ENCODE assay signal across 9 cellular contexts in genomic region chr3:159911011-159911663, GRCh38.
A peak's percentile ranks its signal among the peaks of the same experiment; 100 is the strongest.
DNase-seq lines count a peak whose midpoint lies in the region; ATAC-seq and TF ChIP-seq lines count a peak whose summit lies in the region.
"Had no signal": no experiment of that assay in that cellular context is flagged by ENCODE, and none has a peak within 500 bp of the region (broad histone marks: within the 10 kb centered on the region; RNA-seq: fewer than 3 reads in every experiment).

No MANE protein-coding gene starts in this region.

- H3K4me3 Mint-ChIP-seq in activated CD4-positive, alpha-beta T cell treated with anti-CD3 and anti-CD28 coated beads, Interleukin-2, amount 10 ng/mL, durations not matched to agents 24 days and 14 days, result peak overlapping the region; percentile 57
- H3K4me3 Mint-ChIP-seq in activated naive CD8-positive, alpha-beta T cell treated with anti-CD3 and anti-CD28 coated beads for 36 hours, result peak overlapping the region; percentile 7
- H3K4me3 Mint-ChIP-seq in osteocyte (ENCODE audit: unreplicated experiment), result peak overlapping the region; percentile 70
- H3K4me3 Mint-ChIP-seq: nephron had no signal

- peaks cover 10% of the 10 kb centered on the region for H3K4me1 Mint-ChIP-seq in activated CD4-positive, alpha-beta T cell treated with anti-CD3 and anti-CD28 coated beads, Interleukin-2, amount 10 ng/mL, durations not matched to agents 24 days and 14 days
- peaks cover 11% of the 10 kb centered on the region for H3K4me1 Mint-ChIP-seq in activated naive CD8-positive, alpha-beta T cell treated with anti-CD3 and anti-CD28 coated beads for 36 hours
- peaks cover 33% of the 10 kb centered on the region for H3K4me1 Mint-ChIP-seq in osteocyte (ENCODE audit: unreplicated experiment)
- H3K4me1 Mint-ChIP-seq: nephron had no signal

- peak; percentile 73 for DNase-seq in activated CD4-positive, alpha-beta T cell treated with anti-CD3 and anti-CD28 coated beads, Interleukin-2, amount 10 ng/mL, durations not matched to agents 24 days and 14 days
- DNase-seq in activated CD4-positive, alpha-beta T cell treated with anti-CD3 and anti-CD28 coated beads, Interleukin-2, amount 50 U/mL, for 1 hour, result no peak
- DNase-seq in activated naive CD8-positive, alpha-beta T cell treated with anti-CD3 and anti-CD28 coated beads for 36 hours, result peak; percentile 4
- no peak for DNase-seq in osteocyte (ENCODE audit: extremely low spot score, unreplicated experiment)
- DNase-seq in HuH-7 (ENCODE audit: low spot score), result no peak
- no peak for DNase-seq in mucosa of gallbladder (ENCODE audit: low spot score)
- DNase-seq in NCI-H69 (lab: John Stamatoyannopoulos, UW), result no peak

- H3K36me3 Mint-ChIP-seq in activated CD4-positive, alpha-beta T cell treated with anti-CD3 and anti-CD28 coated beads, Interleukin-2, amount 10 ng/mL, durations not matched to agents 24 days and 14 days (ENCODE audit: low read depth), result no peaks in the 10 kb centered on the region
- H3K36me3 Mint-ChIP-seq in activated naive CD8-positive, alpha-beta T cell treated with anti-CD3 and anti-CD28 coated beads for 36 hours, result no peaks in the 10 kb centered on the region
- H3K36me3 Mint-ChIP-seq in osteocyte (ENCODE audit: unreplicated experiment), result no peaks in the 10 kb centered on the region

- peak overlapping the region; percentile 61 for H3K27ac Mint-ChIP-seq in activated CD4-positive, alpha-beta T cell treated with anti-CD3 and anti-CD28 coated beads, Interleukin-2, amount 10 ng/mL, durations not matched to agents 24 days and 14 days
- H3K27ac Mint-ChIP-seq in activated naive CD8-positive, alpha-beta T cell treated with anti-CD3 and anti-CD28 coated beads for 36 hours, result peak overlapping the region; percentile 42
- H3K27ac Mint-ChIP-seq in osteocyte (ENCODE audit: unreplicated experiment), result peak overlapping the region; percentile 94
- H3K27ac Mint-ChIP-seq: nephron had no signal

- H3K27me3 Mint-ChIP-seq in activated CD4-positive, alpha-beta T cell treated with anti-CD3 and anti-CD28 coated beads, Interleukin-2, amount 10 ng/mL, durations not matched to agents 24 days and 14 days, result peaks cover 13% of the 10 kb centered on the region
- peaks cover 3% of the 10 kb centered on the region for H3K27me3 Mint-ChIP-seq in activated naive CD8-positive, alpha-beta T cell treated with anti-CD3 and anti-CD28 coated beads for 36 hours
- H3K27me3 Mint-ChIP-seq in osteocyte (ENCODE audit: unreplicated experiment), result no peaks in the 10 kb centered on the region

- peak; percentile 89 for ATAC-seq in HG02981 (IDR thresholded peaks at IDR 0.05; ENCODE audit: unreplicated experiment)

- TF ChIP-seq CTCF in osteocyte (IDR thresholded peaks at IDR 0.05), result no peak

- peaks cover 10% of the 10 kb centered on the region for H3K9me3 Mint-ChIP-seq in activated CD4-positive, alpha-beta T cell treated with anti-CD3 and anti-CD28 coated beads, Interleukin-2, amount 10 ng/mL, durations not matched to agents 24 days and 14 days
- no peaks in the 10 kb centered on the region for H3K9me3 Mint-ChIP-seq in activated naive CD8-positive, alpha-beta T cell treated with anti-CD3 and anti-CD28 coated beads for 36 hours
- H3K9me3 Mint-ChIP-seq in osteocyte (ENCODE audit: unreplicated experiment), result no peaks in the 10 kb centered on the region
- H3K9me3 Mint-ChIP-seq: nephron had no signal

- intact Hi-C loops in activated CD4-positive, alpha-beta T cell treated with anti-CD3 and anti-CD28 coated beads, Interleukin-2, amount 10 ng/mL, durations not matched to agents 24 days and 14 days (cut with micrococcal nuclease), result no loop called here

Comparison
In these comparisons a context has a peak if more than half of its experiments do, and no peak if none do; other contexts are left out.
1. DNase-seq: peak in activated CD4-positive, alpha-beta T cell treated with anti-CD3 and anti-CD28 coated beads, Interleukin-2, amount 10 ng/mL, durations not matched to agents 24 days and 14 days (single experiment) and activated naive CD8-positive, alpha-beta T cell treated with anti-CD3 and anti-CD28 coated beads for 36 hours (single experiment); none in activated CD4-positive, alpha-beta T cell treated with anti-CD3 and anti-CD28 coated beads, Interleukin-2, amount 50 U/mL, for 1 hour (single experiment), osteocyte (single experiment), HuH-7 (single experiment), mucosa of gallbladder (single experiment) and NCI-H69 (single experiment).
2. H3K27ac Mint-ChIP-seq: peak in every context shown above with its lines; median percentile 94 in osteocyte; 61 in activated CD4-positive, alpha-beta T cell treated with anti-CD3 and anti-CD28 coated beads, Interleukin-2, amount 10 ng/mL, durations not matched to agents 24 days and 14 days; 42 in activated naive CD8-positive, alpha-beta T cell treated with anti-CD3 and anti-CD28 coated beads for 36 hours.
3. H3K4me3 Mint-ChIP-seq: peak in every context shown above with its lines; median percentile 70 in osteocyte; 57 in activated CD4-positive, alpha-beta T cell treated with anti-CD3 and anti-CD28 coated beads, Interleukin-2, amount 10 ng/mL, durations not matched to agents 24 days and 14 days; 7 in activated naive CD8-positive, alpha-beta T cell treated with anti-CD3 and anti-CD28 coated beads for 36 hours.